1 cellular context compared by ENCODE assay signal in genomic region chr3:9862391-9863235, GRCh38.
TF ChIP-seq lines count a peak whose summit lies in the region.

No MANE protein-coding gene starts in this region.

TF ChIP-seq in K562, 482 proteins besides CTCF, POLR2A, EP300 and RAD21 (continued from another document and continues in another):
- 0 out of 4 replicates have a peak, but pooled peaks of 1 of the 2 experiments have one; percentile 42 for TF ChIP-seq KDM4B (IDR thresholded peaks at IDR 0.05; ENCODE audit: borderline replicate concordance in 2 of 2, low read depth in 1 of 2)
- no peak for TF ChIP-seq BRF2 (IDR thresholded peaks at IDR 0.05; ENCODE audit: borderline replicate concordance, insufficient read depth, insufficient read length)
- no peak for TF ChIP-seq ZNF445 (CRISPR knock-in tag; IDR thresholded peaks at IDR 0.05; ENCODE audit: low read depth)
- 0 out of 2 replicates have a peak, but pooled peaks have one; percentile 32 for TF ChIP-seq ERF (CRISPR knock-in tag; IDR thresholded peaks at IDR 0.05)
- no peak for TF ChIP-seq GABPB2 (CRISPR knock-in tag; conservative IDR thresholded peaks at IDR 0.05)
- TF ChIP-seq SAFB (IDR thresholded peaks at IDR 0.05; ENCODE audit: borderline replicate concordance, low read depth, low read length): 0 out of 2 replicates have a peak, but pooled peaks have one; percentile 41
- 0 out of 2 replicates have a peak, but pooled peaks have one; percentile 13 for TF ChIP-seq MTA2 (IDR thresholded peaks at IDR 0.05; ENCODE audit: low read depth)
- 0 out of 2 replicates have a peak, but pooled peaks have one; percentile 55 for TF ChIP-seq FOXP1 (CRISPR knock-in tag; IDR thresholded peaks at IDR 0.05)
- TF ChIP-seq DIDO1 (tag; IDR thresholded peaks at IDR 0.05; ENCODE audit: low read depth): no peak
- no peak for TF ChIP-seq ZNF586 (CRISPR knock-in tag; conservative IDR thresholded peaks at IDR 0.05)
- no peak for TF ChIP-seq RBM22 (IDR thresholded peaks at IDR 0.05; ENCODE audit: low read depth, low read length, poor library complexity, severe bottlenecking)
- peak; percentile 46 for TF ChIP-seq ARID1B (IDR thresholded peaks at IDR 0.05)
- no peak for TF ChIP-seq GTF3C2 (IDR thresholded peaks at IDR 0.05; ENCODE audit: borderline replicate concordance, extremely low read depth, insufficient read length)
- peak; percentile 100 for TF ChIP-seq CTCFL (IDR thresholded peaks at IDR 0.05; ENCODE audit: borderline replicate concordance, insufficient read depth, low read depth, low read length, poor library complexity, severe bottlenecking)
- TF ChIP-seq MYNN (IDR thresholded peaks at IDR 0.05): no peak
- no peak for TF ChIP-seq MYNN (CRISPR knock-in tag; IDR thresholded peaks at IDR 0.05)
- no peak for TF ChIP-seq ZNF589 (CRISPR knock-in tag; IDR thresholded peaks at IDR 0.05; ENCODE audit: low read depth)
- TF ChIP-seq RBM34 (IDR thresholded peaks at IDR 0.05; ENCODE audit: borderline replicate concordance, insufficient read depth, low read length): peak; percentile 79; the same call in 1 of the 2 replicates
- no peak for TF ChIP-seq SRSF3 (IDR thresholded peaks at IDR 0.05; ENCODE audit: insufficient read depth, low read length)
- TF ChIP-seq TCF7L2 (IDR thresholded peaks at IDR 0.05; ENCODE audit: low read depth, low read length): no peak
- no peak for TF ChIP-seq PURB (CRISPR knock-in tag; IDR thresholded peaks at IDR 0.05; ENCODE audit: low read depth)
- no peak for TF ChIP-seq ZNF174 (CRISPR knock-in tag; IDR thresholded peaks at IDR 0.05)
- TF ChIP-seq DEAF1 (CRISPR knock-in tag; IDR thresholded peaks at IDR 0.05): peak; percentile 75
- peak in 1 of 2 experiments; percentile 79; a peak in 2 of 4 replicates for TF ChIP-seq NONO (IDR thresholded peaks at IDR 0.05; ENCODE audit: low read depth in 2 of 2, low read length in 1 of 2)
- peak; percentile 46; the same call in 1 of the 2 replicates for TF ChIP-seq BCOR (IDR thresholded peaks at IDR 0.05)
- no peak for TF ChIP-seq MCM7 (IDR thresholded peaks at IDR 0.05)
- TF ChIP-seq FOXM1 (IDR thresholded peaks at IDR 0.05; ENCODE audit: low read depth): no peak
- TF ChIP-seq FOXM1 (CRISPR knock-in tag; IDR thresholded peaks at IDR 0.05; ENCODE audit: low read depth): 0 out of 2 replicates have a peak, but pooled peaks have one; percentile 47
- TF ChIP-seq NCOR1 (IDR thresholded peaks at IDR 0.05): no peak
- TF ChIP-seq ZNF253 (CRISPR knock-in tag; conservative IDR thresholded peaks at IDR 0.05): no peak
- TF ChIP-seq DLX4 (CRISPR knock-in tag; IDR thresholded peaks at IDR 0.05): no peak
- no peak for TF ChIP-seq ZNF717 (CRISPR knock-in tag; IDR thresholded peaks at IDR 0.05)
- TF ChIP-seq PTRF (tag; IDR thresholded peaks at IDR 0.05): no peak
- no peak for TF ChIP-seq ZNF785 (CRISPR knock-in tag; IDR thresholded peaks at IDR 0.05)
- peak; percentile 55; the same call in 1 of the 2 replicates for TF ChIP-seq ZNF24 (IDR thresholded peaks at IDR 0.05)
- TF ChIP-seq ZBTB12 (CRISPR knock-in tag; IDR thresholded peaks at IDR 0.05): no peak
- peak in 1 of 2 experiments; percentile 68; a peak in 1 of 4 replicates for TF ChIP-seq TEAD1 (CRISPR knock-in tag; IDR thresholded peaks at IDR 0.05)
- TF ChIP-seq RFX1 (IDR thresholded peaks at IDR 0.05): no peak
- no peak; the same call in 1 of the 2 replicates for TF ChIP-seq THRB (CRISPR knock-in tag; conservative IDR thresholded peaks at IDR 0.05)
- TF ChIP-seq ESRRA (IDR thresholded peaks at IDR 0.05; ENCODE audit: borderline replicate concordance, low read depth): peak; percentile 87
- no peak for TF ChIP-seq NCOA1 (IDR thresholded peaks at IDR 0.05; ENCODE audit: low read depth)
- no peak for TF ChIP-seq ZNF274 (IDR thresholded peaks at IDR 0.05; ENCODE audit: borderline replicate concordance, low read depth, low read length)
- no peak for TF ChIP-seq MECOM (CRISPR knock-in tag; IDR thresholded peaks at IDR 0.05)
- no peak for TF ChIP-seq CBX2 (IDR thresholded peaks at IDR 0.05; ENCODE audit: insufficient read depth, low read length, poor library complexity, severe bottlenecking)
- peak; percentile 21 for TF ChIP-seq RBBP5 (IDR thresholded peaks at IDR 0.05; ENCODE audit: borderline replicate concordance, insufficient read depth, low read length, poor library complexity, severe bottlenecking)
- TF ChIP-seq CBX8 (IDR thresholded peaks at IDR 0.05; ENCODE audit: borderline replicate concordance, extremely low read depth, low read depth, low read length, poor library complexity, severe bottlenecking): no peak
- TF ChIP-seq IRF1 (CRISPR knock-in tag; IDR thresholded peaks at IDR 0.05; ENCODE audit: borderline replicate concordance): no peak
- no peak for TF ChIP-seq HMBOX1 (IDR thresholded peaks at IDR 0.05)
- TF ChIP-seq EP400 (IDR thresholded peaks at IDR 0.05): peak; percentile 64
- no peak; the same call in 1 of the 2 replicates for TF ChIP-seq ZC3H4 (CRISPR knock-in tag; IDR thresholded peaks at IDR 0.05; ENCODE audit: borderline replicate concordance)
- TF ChIP-seq ARID3A (IDR thresholded peaks at IDR 0.05; ENCODE audit: borderline replicate concordance, low read depth, low read length): no peak; the same call in 1 of the 2 replicates
